8 cellular contexts compared by ENCODE assay signal in genomic region chr20:50930139-50931047, GRCh38. TPM values are rescaled to one million over a fixed set of nuclear protein-coding genes. Genes with fewer than 3 reads are reported as not detected.
DNase-seq lines count a peak whose midpoint lies in the region; ATAC-seq, FAIRE-seq and TF ChIP-seq lines count a peak whose summit lies in the region.

No MANE protein-coding gene starts in this region.

- H3K4me3 Mint-ChIP-seq in activated T-cell treated with anti-CD3 and anti-CD28 coated beads, Interleukin-2, amount 50 U/mL, for 4 hours, result peak overlapping the region; percentile 86

- DNase-seq in A172 (ENCODE audit: low spot score), result peak; percentile 16
- DNase-seq in Jurkat, Clone E6-1 (ENCODE audit: low read depth, low spot score), result no peak
- DNase-seq in activated T-cell treated with anti-CD3 and anti-CD28 coated beads, Interleukin-2, amount 50 U/mL, for 4 hours, result peak; percentile 7
- DNase-seq in germinal center (ENCODE audit: low spot score), result peak; percentile 36
- DNase-seq in pancreas, result peak; percentile 20 to 84 (median 52)
- no peak for DNase-seq in effector CD8-positive, alpha-beta T cell (lab: John Stamatoyannopoulos, UW)

- H3K9me3 ChIP-seq in pancreas, result no peaks in the 10 kb centered on the region

- WGBS in pancreas, 2 donors, result 1% methylated on average over 29 to 97 of the region's 97 CpGs

- peaks cover 49% of the 10 kb centered on the region for H3K4me1 Mint-ChIP-seq in activated T-cell treated with anti-CD3 and anti-CD28 coated beads, Interleukin-2, amount 50 U/mL, for 4 hours (ENCODE audit: low read depth)

- no peaks in the 10 kb centered on the region for H3K9me3 Mint-ChIP-seq in activated T-cell treated with anti-CD3 and anti-CD28 coated beads, Interleukin-2, amount 50 U/mL, for 4 hours

- FAIRE-seq in pancreas (lab: Jason Lieb, UNC), result no peak

- H3K27me3 Mint-ChIP-seq in activated T-cell treated with anti-CD3 and anti-CD28 coated beads, Interleukin-2, amount 50 U/mL, for 4 hours (ENCODE audit: low read depth), result no peaks in the 10 kb centered on the region

- no peak for TF ChIP-seq CTCF in pancreas (IDR thresholded peaks at IDR 0.05)

- H3K36me3 ChIP-seq in pancreas, result peaks cover 0 to 13% (median under 1%) of the 10 kb centered on the region in 3 donors

- H3K27me3 ChIP-seq in pancreas, result no peaks in the 10 kb centered on the region

- intact Hi-C loops in pancreas (cut with DNase I), result no loop called here

- ATAC-seq in GM19328 (IDR thresholded peaks at IDR 0.05; ENCODE audit: unreplicated experiment) (peak; percentile 11), pancreas (peak in 2 of 4 donors; percentile 3 to 6), HG03439 (IDR thresholded peaks at IDR 0.05; ENCODE audit: unreplicated experiment) (no peak)
- no peak for ATAC-seq in activated T-cell treated with anti-CD3 and anti-CD28 coated beads, Interleukin-2, amount 50 U/mL, for 4 hours

- peak overlapping the region; percentile 99 for H3K27ac ChIP-seq in pancreas

- peaks cover 0 to 36% (median 26%) of the 10 kb centered on the region in 3 donors for H3K4me1 ChIP-seq in pancreas

- peak overlapping the region; percentile 93 for H3K4me3 ChIP-seq in Jurkat, Clone E6-1 (ENCODE audit: low read length)
- H3K4me3 ChIP-seq in pancreas, result peak overlapping the region; percentile 69 to 84 (median 76)

- H3K36me3 Mint-ChIP-seq in activated T-cell treated with anti-CD3 and anti-CD28 coated beads, Interleukin-2, amount 50 U/mL, for 4 hours (ENCODE audit: insufficient read depth), result peaks cover 31% of the 10 kb centered on the region

RNA-seq across cellular contexts. Expression of gene ADNP, which starts 0.8 kb away (rescaled TPM):
- 23.2 and 28.1 TPM in 2 replicates for total RNA-seq in A172 (2014; rRNA removed; shearing (Covaris generic))
- polyA plus RNA-seq in Jurkat, Clone E6-1 (2012; ENCODE audit: insufficient read depth, insufficient read length), result 51.8 TPM
- total RNA-seq in activated T-cell treated with anti-CD3 and anti-CD28 coated beads, Interleukin-2, amount 50 U/mL, for 4 hours, result 10 to 100 TPM; 55.0 to 59.6 (median 55.2) TPM
- 10 to 100 TPM; 18.7 to 33.8 (median 20.5) TPM for total RNA-seq in pancreas
- 10 to 100 TPM; 17.8 to 21.5 TPM for polyA plus RNA-seq in pancreas

RNA-seq across cellular contexts. Expression of gene DPM1, which starts 27.9 kb away (rescaled TPM):
- total RNA-seq in A172 (2014; rRNA removed; shearing (Covaris generic)), result 207 and 247 TPM in 2 replicates
- polyA plus RNA-seq in Jurkat, Clone E6-1 (2012; ENCODE audit: insufficient read depth, insufficient read length), result 101 TPM
- total RNA-seq in activated T-cell treated with anti-CD3 and anti-CD28 coated beads, Interleukin-2, amount 50 U/mL, for 4 hours, result 10 to 100 TPM; 66.4 to 73.4 (median 70.9) TPM
- total RNA-seq in pancreas, result 10 to 100 TPM; 16.1 to 24.0 (median 17.8) TPM
- polyA plus RNA-seq in pancreas, result 10 to 100 TPM; 13.6 to 34.8 TPM

RNA-seq across cellular contexts. Expression of gene MOCS3, which starts 28.2 kb away (rescaled TPM):
- total RNA-seq in A172 (2014; rRNA removed; shearing (Covaris generic)), result 9.0 and 9.4 TPM in 2 replicates
- 2.8 TPM for polyA plus RNA-seq in Jurkat, Clone E6-1 (2012; ENCODE audit: insufficient read depth, insufficient read length)
- total RNA-seq in activated T-cell treated with anti-CD3 and anti-CD28 coated beads, Interleukin-2, amount 50 U/mL, for 4 hours, result 10 to 100 TPM in 2 of 3 donors, 1 to 10 TPM in 1; 8.7 to 10.3 (median 10.3) TPM
- 1 to 10 TPM; 1.3 to 2.3 (median 1.8) TPM for total RNA-seq in pancreas
- 1 to 10 TPM in 1 of 2 donors, under 1 TPM in 1; 0.72 to 1.9 TPM for polyA plus RNA-seq in pancreas

Comparison
In these comparisons a context has a peak if more than half of its experiments do, and no peak if none do; other contexts are left out.
1. DNase-seq: peak in A172 (single experiment), activated T-cell treated with anti-CD3 and anti-CD28 coated beads, Interleukin-2, amount 50 U/mL, for 4 hours (single experiment), germinal center (single experiment) and pancreas (6 of 6); none in Jurkat, Clone E6-1 (single experiment) and effector CD8-positive, alpha-beta T cell (single experiment).